22 cellular contexts compared by ENCODE assay signal in the genomic region with DNA sequence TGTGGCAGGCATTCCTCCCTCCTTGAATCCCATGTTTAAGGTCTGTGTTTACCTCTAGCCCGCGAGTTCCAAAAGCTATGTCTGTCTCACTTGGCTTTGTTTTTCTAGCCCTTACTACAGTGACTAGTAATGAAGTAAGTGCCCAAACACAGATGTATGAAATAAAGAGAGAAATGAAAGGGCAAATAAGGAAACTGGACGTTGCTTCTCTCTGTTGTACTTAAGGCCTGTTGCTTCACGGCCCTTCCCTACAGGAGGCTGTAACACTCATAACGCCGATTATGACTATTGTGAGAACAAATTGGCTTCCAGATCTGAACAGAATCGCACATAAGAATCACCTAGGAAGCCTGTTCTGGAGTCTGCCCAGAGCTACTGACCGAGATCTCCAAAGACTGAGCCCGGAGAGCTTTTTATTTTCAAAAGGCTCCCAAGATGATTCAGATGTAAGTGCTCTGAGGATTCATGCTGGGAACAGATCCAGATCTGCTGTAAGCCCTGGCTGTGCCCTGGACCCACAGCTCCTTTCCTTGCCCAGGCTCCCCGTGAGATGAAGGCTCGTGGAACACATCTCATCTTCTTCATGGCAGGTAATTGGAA.
"Had no signal": no experiment of that assay in that cellular context is flagged by ENCODE, and none has a peak within 500 bp of the region (broad histone marks: within the 10 kb centered on the region; RNA-seq: fewer than 3 reads in every experiment).

No MANE protein-coding gene starts in this region.

- H2AFZ ChIP-seq: neural progenitor cell had no signal

- H3K36me3 Mint-ChIP-seq: activated naive CD4-positive, alpha-beta T cell treated with anti-CD3 and anti-CD28 coated beads, Interleukin-2, amount 10 ng/mL, durations not matched to agents 7 days and 5 days; stimulated activated memory B cell treated with anti-CD40 and anti-IgM and Interleukin-4, amounts not matched to agents 10 μg/mL and 1 μg/mL and 100 μg/mL, for 72 hours had no signal

- ATAC-seq: activated CD4-positive, alpha-beta T cell treated with anti-CD3 and anti-CD28 coated beads for 36 hours; body of pancreas; left lobe of liver; pancreas; stimulated activated memory B cell treated with anti-CD40 and anti-IgM and Interleukin-4, amounts not matched to agents 10 μg/mL and 1 μg/mL and 100 μg/mL, for 72 hours had no signal

- H3K9me3 ChIP-seq: thyroid gland had no signal

- H3K27me3 ChIP-seq: body of pancreas, neural progenitor cell, pancreas, thyroid gland had no signal

- H3K4me3 ChIP-seq: body of pancreas, esophagus squamous epithelium, neural progenitor cell, pancreas, thyroid gland had no signal

- H3K4me3 Mint-ChIP-seq: activated CD4-positive, alpha-beta memory T cell treated with anti-CD3 and anti-CD28 coated beads, Interleukin-2, amount 10 ng/mL, durations not matched to agents 7 days and 5 days; activated CD4-positive, alpha-beta T cell treated with anti-CD3 and anti-CD28 coated beads for 36 hours; activated naive CD4-positive, alpha-beta T cell treated with anti-CD3 and anti-CD28 coated beads, Interleukin-2, amount 10 ng/mL, durations not matched to agents 7 days and 5 days; activated T-cell treated with anti-CD3 and anti-CD28 coated beads, Interleukin-2, amount 50 U/mL, for 24 hours; central memory CD8-positive, alpha-beta T cell; neural progenitor cell; stimulated activated memory B cell treated with anti-CD40 and anti-IgM and Interleukin-4, amounts not matched to agents 10 μg/mL and 1 μg/mL and 100 μg/mL, for 72 hours had no signal

- H3K4me1 Mint-ChIP-seq: activated CD4-positive, alpha-beta memory T cell treated with anti-CD3 and anti-CD28 coated beads, Interleukin-2, amount 10 ng/mL, durations not matched to agents 7 days and 5 days; activated CD4-positive, alpha-beta T cell treated with anti-CD3 and anti-CD28 coated beads for 36 hours; activated naive CD4-positive, alpha-beta T cell treated with anti-CD3 and anti-CD28 coated beads, Interleukin-2, amount 10 ng/mL, durations not matched to agents 7 days and 5 days; central memory CD8-positive, alpha-beta T cell; neural progenitor cell; stimulated activated memory B cell treated with anti-CD40 and anti-IgM and Interleukin-4, amounts not matched to agents 10 μg/mL and 1 μg/mL and 100 μg/mL, for 72 hours had no signal

- H3K27ac Mint-ChIP-seq: activated CD4-positive, alpha-beta memory T cell treated with anti-CD3 and anti-CD28 coated beads, Interleukin-2, amount 10 ng/mL, durations not matched to agents 7 days and 5 days; activated CD4-positive, alpha-beta T cell treated with anti-CD3 and anti-CD28 coated beads for 36 hours; activated naive CD4-positive, alpha-beta T cell treated with anti-CD3 and anti-CD28 coated beads, Interleukin-2, amount 10 ng/mL, durations not matched to agents 7 days and 5 days; activated T-cell treated with anti-CD3 and anti-CD28 coated beads, Interleukin-2, amount 50 U/mL, for 24 hours; neural progenitor cell; stimulated activated memory B cell treated with anti-CD40 and anti-IgM and Interleukin-4, amounts not matched to agents 10 μg/mL and 1 μg/mL and 100 μg/mL, for 72 hours had no signal

- H3K9ac ChIP-seq: neural progenitor cell had no signal

- FAIRE-seq: endothelial cell of umbilical vein, frontal cortex, keratinocyte, pancreas had no signal

- H3K4me2 ChIP-seq: neural progenitor cell had no signal

- H3K27ac ChIP-seq: body of pancreas, neural progenitor cell, pancreas, thyroid gland, WERI-Rb-1 had no signal

- H3K9me3 Mint-ChIP-seq: activated CD4-positive, alpha-beta memory T cell treated with anti-CD3 and anti-CD28 coated beads, Interleukin-2, amount 10 ng/mL, durations not matched to agents 7 days and 5 days; activated naive CD4-positive, alpha-beta T cell treated with anti-CD3 and anti-CD28 coated beads, Interleukin-2, amount 10 ng/mL, durations not matched to agents 7 days and 5 days; activated T-cell treated with anti-CD3 and anti-CD28 coated beads, Interleukin-2, amount 50 U/mL, for 24 hours had no signal

- H3K4me1 ChIP-seq: body of pancreas, esophagus squamous epithelium, pancreas, thyroid gland had no signal

- DNase-seq: activated CD4-positive, alpha-beta memory T cell treated with anti-CD3 and anti-CD28 coated beads, Interleukin-2, amount 10 ng/mL, durations not matched to agents 7 days and 5 days; activated CD4-positive, alpha-beta T cell treated with anti-CD3 and anti-CD28 coated beads for 36 hours; activated naive CD4-positive, alpha-beta T cell treated with anti-CD3 and anti-CD28 coated beads, Interleukin-2, amount 10 ng/mL, durations not matched to agents 7 days and 5 days; activated T-cell treated with anti-CD3 and anti-CD28 coated beads, Interleukin-2, amount 50 U/mL, for 24 hours; body of pancreas; cortex of kidney; effector CD8-positive, alpha-beta T cell; esophagus squamous epithelium; mammary epithelial cell; pancreas; stimulated activated CD4-positive, alpha-beta T cell treated with anti-CD3 and anti-CD28 coated beads, Interleukin-2, amount 100 ng/mL, for 48 hours; T-helper 1 cell; T1000; thyroid gland; WERI-Rb-1 had no signal

- H3K36me3 ChIP-seq: esophagus squamous epithelium, neural progenitor cell, pancreas, thyroid gland, WERI-Rb-1 had no signal

- H3K27me3 Mint-ChIP-seq: activated CD4-positive, alpha-beta memory T cell treated with anti-CD3 and anti-CD28 coated beads, Interleukin-2, amount 10 ng/mL, durations not matched to agents 7 days and 5 days; activated CD4-positive, alpha-beta T cell treated with anti-CD3 and anti-CD28 coated beads for 36 hours; activated naive CD4-positive, alpha-beta T cell treated with anti-CD3 and anti-CD28 coated beads, Interleukin-2, amount 10 ng/mL, durations not matched to agents 7 days and 5 days; stimulated activated memory B cell treated with anti-CD40 and anti-IgM and Interleukin-4, amounts not matched to agents 10 μg/mL and 1 μg/mL and 100 μg/mL, for 72 hours had no signal
